Comparison of ENCODE assay signal across 17 cellular contexts in the genomic region with DNA sequence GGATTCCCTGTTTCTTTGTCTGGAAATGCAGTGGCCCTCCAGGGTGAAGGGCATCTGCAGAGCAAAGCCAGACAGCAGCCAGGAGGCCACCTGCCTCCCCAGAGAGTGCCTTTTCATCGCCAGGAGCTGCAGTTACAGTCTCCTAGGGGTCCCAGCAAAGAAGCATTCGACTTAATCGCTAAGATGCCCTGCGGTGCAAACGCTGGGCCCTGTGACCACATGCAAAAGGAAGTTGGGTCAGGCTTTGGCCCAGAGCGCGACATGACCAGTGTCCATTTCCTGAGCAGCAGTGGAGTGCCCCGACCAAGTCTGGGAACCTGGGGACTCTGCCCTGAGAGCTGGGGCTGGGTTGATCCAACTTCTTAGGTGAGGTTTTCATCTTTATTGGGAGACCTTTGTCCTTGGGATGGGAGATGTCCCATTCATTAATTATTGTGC.
"Had no signal": no experiment of that assay in that cellular context is flagged by ENCODE, and none has a peak within 500 bp of the region (broad histone marks: within the 10 kb centered on the region; RNA-seq: fewer than 3 reads in every experiment).

No MANE protein-coding gene starts in this region.

- H3K36me3 ChIP-seq: prostate gland, suprapubic skin, transverse colon, uterus had no signal

- H3K4me3 ChIP-seq: mucosa of descending colon, transverse colon, uterus had no signal

- H3K27ac ChIP-seq: epithelial cell of prostate, foreskin keratinocyte, prostate gland, suprapubic skin, transverse colon, uterus had no signal

- FAIRE-seq: TTC549 had no signal

- H3K9me3 ChIP-seq: mucosa of descending colon, prostate gland, suprapubic skin, transverse colon, uterus had no signal

- H3K4me1 ChIP-seq: foreskin keratinocyte, prostate gland, uterus had no signal

- DNase-seq: activated CD4-positive, alpha-beta memory T cell treated with anti-CD3 and anti-CD28 coated beads for 36 hours; activated CD4-positive, alpha-beta T cell treated with anti-CD3 and anti-CD28 coated beads for 4 hours; activated gamma-delta T cell treated with Interleukin-2 at 50 U/mL for 16 hours; activated T-cell treated with anti-CD3 and anti-CD28 coated beads for 4 hours; dermis blood vessel endothelial cell; foreskin keratinocyte; naive B cell; stimulated activated CD4-positive, alpha-beta T cell treated with anti-CD3 and anti-CD28 coated beads, Interleukin-15, amount 100 ng/mL, for 24 hours; stimulated activated CD4-positive, alpha-beta T cell treated with anti-CD3 and anti-CD28 coated beads, Interleukin-2, amount 100 ng/mL, for 48 hours; stimulated activated naive CD8-positive, alpha-beta T cell treated with anti-CD3 and anti-CD28 coated beads, Interleukin-15, amount 100 ng/mL, for 72 hours; uterus had no signal

- H3K27me3 ChIP-seq: foreskin keratinocyte, suprapubic skin, uterus had no signal

- ATAC-seq: foreskin keratinocyte; stimulated activated naive CD8-positive, alpha-beta T cell treated with anti-CD3 and anti-CD28 coated beads, Interleukin-15, amount 100 ng/mL, for 72 hours had no signal
